1 cellular context compared by ENCODE assay signal in genomic region chr10:89347706-89348457, GRCh38.
A peak's percentile ranks its signal among the peaks of the same experiment; 100 is the strongest.
TF ChIP-seq lines count a peak whose summit lies in the region.

No MANE protein-coding gene starts in this region.

TF ChIP-seq in GM12878, 131 proteins besides CTCF, POLR2A, EP300 and RAD21 (continued from another document and continues in another):
- no peak for TF ChIP-seq BCLAF1 (IDR thresholded peaks at IDR 0.05)
- TF ChIP-seq IRF4 (IDR thresholded peaks at IDR 0.05; ENCODE audit: low read depth, low read length): no peak
- no peak for TF ChIP-seq STAT1 (conservative IDR thresholded peaks at IDR 0.05)
- TF ChIP-seq FOXK2 (IDR thresholded peaks at IDR 0.05): no peak
- no peak for TF ChIP-seq TCF3 (IDR thresholded peaks at IDR 0.05; ENCODE audit: borderline replicate concordance, insufficient read depth, low read depth, low read length)
- no peak for TF ChIP-seq NFXL1 (IDR thresholded peaks at IDR 0.05; ENCODE audit: borderline replicate concordance)
- TF ChIP-seq PKNOX1 (IDR thresholded peaks at IDR 0.05): no peak
- no peak for TF ChIP-seq PRDM15 (CRISPR knock-in tag; IDR thresholded peaks at IDR 0.05)
- no peak for TF ChIP-seq SMARCA5 (IDR thresholded peaks at IDR 0.05)
- TF ChIP-seq CHD1 (IDR thresholded peaks at IDR 0.05; ENCODE audit: low read depth, low read length): no peak
- TF ChIP-seq MAX (IDR thresholded peaks at IDR 0.05; ENCODE audit: low read depth, low read length): no peak
- no peak for TF ChIP-seq SREBF1 (IDR thresholded peaks at IDR 0.05; ENCODE audit: low read length)
- TF ChIP-seq SMC3 (IDR thresholded peaks at IDR 0.05; ENCODE audit: borderline replicate concordance, low read length): no peak; the same call in 1 of the 2 replicates
- TF ChIP-seq ZBTB4 (CRISPR knock-in tag; IDR thresholded peaks at IDR 0.05): no peak
- TF ChIP-seq KAT2A (conservative IDR thresholded peaks at IDR 0.05; ENCODE audit: control insufficient read depth, low read depth, low read length): no peak
- TF ChIP-seq HCFC1 (IDR thresholded peaks at IDR 0.05; ENCODE audit: low read length): no peak
- TF ChIP-seq IRF3 (IDR thresholded peaks at IDR 0.05): no peak
- TF ChIP-seq CEBPB (IDR thresholded peaks at IDR 0.05; ENCODE audit: borderline replicate concordance in 1 of 2, low read depth in 2 of 2, low read length in 2 of 2): no peak
- no peak for TF ChIP-seq ZZZ3 (IDR thresholded peaks at IDR 0.05; ENCODE audit: control insufficient read depth, insufficient read length, low read depth)
- TF ChIP-seq IKZF2 (IDR thresholded peaks at IDR 0.05): peak; percentile 57 to 61; a peak in 3 of 4 replicates
- no peak for TF ChIP-seq ZNF217 (IDR thresholded peaks at IDR 0.05)
- no peak; a peak in 1 of 4 replicates for TF ChIP-seq ETV6 (conservative IDR thresholded peaks at IDR 0.05 in 1 of 2, IDR thresholded peaks at IDR 0.05 in 1 of 2; ENCODE audit: borderline replicate concordance in 1 of 2, low read depth in 1 of 2)
- TF ChIP-seq CHD2 (IDR thresholded peaks at IDR 0.05; ENCODE audit: borderline replicate concordance, low read depth, low read length): no peak
- no peak; the same call in 1 of the 2 replicates for TF ChIP-seq RUNX3 (IDR thresholded peaks at IDR 0.05; ENCODE audit: low read length)
- TF ChIP-seq NR2C1 (IDR thresholded peaks at IDR 0.05): no peak
- TF ChIP-seq RELB (IDR thresholded peaks at IDR 0.05; ENCODE audit: low read depth): 0 out of 2 replicates have a peak, but pooled peaks have one; percentile 13
- TF ChIP-seq PML (IDR thresholded peaks at IDR 0.05; ENCODE audit: low read length): no peak
- no peak for TF ChIP-seq ZNF274 (IDR thresholded peaks at IDR 0.05; ENCODE audit: insufficient read depth, insufficient read length)
- TF ChIP-seq RCOR1 (conservative IDR thresholded peaks at IDR 0.05; ENCODE audit: low read depth, low read length): no peak
- no peak for TF ChIP-seq TARDBP (IDR thresholded peaks at IDR 0.05; ENCODE audit: borderline replicate concordance)
- peak; percentile 53; the same call in 1 of the 2 replicates for TF ChIP-seq MTA2 (IDR thresholded peaks at IDR 0.05; ENCODE audit: low read depth)
- no peak for TF ChIP-seq ZNF592 (IDR thresholded peaks at IDR 0.05)
- TF ChIP-seq KDM1A (IDR thresholded peaks at IDR 0.05; ENCODE audit: borderline replicate concordance): no peak
- no peak for TF ChIP-seq NKRF (conservative IDR thresholded peaks at IDR 0.05)
- no peak for TF ChIP-seq EGR1 (IDR thresholded peaks at IDR 0.05; ENCODE audit: borderline replicate concordance in 1 of 2, low read depth in 2 of 2, low read length in 2 of 2)
- no peak for TF ChIP-seq MLLT1 (IDR thresholded peaks at IDR 0.05)
- TF ChIP-seq BCL11A (IDR thresholded peaks at IDR 0.05; ENCODE audit: low read depth, low read length): no peak
